Comparison of ENCODE assay signal across 13 cellular contexts in genomic region chr7:65892169-65892568, GRCh38. TPM values are rescaled to one million over a fixed set of nuclear protein-coding genes. Genes with fewer than 3 reads are reported as not detected.
DNase-seq lines count a peak whose midpoint lies in the region; ATAC-seq and TF ChIP-seq lines count a peak whose summit lies in the region.
"Had no signal": no experiment of that assay in that cellular context is flagged by ENCODE, and none has a peak within 500 bp of the region (broad histone marks: within the 10 kb centered on the region; RNA-seq: fewer than 3 reads in every experiment).

No MANE protein-coding gene starts in this region.

- H3K27ac Mint-ChIP-seq in CD14-positive monocyte (peak overlapping the region in 4 of 7 donors; percentile 53 to 74 (median 64)), GM23338 (0 out of 2 replicates have a peak overlapping the region, but pooled peaks have one; percentile 40), endothelial cell (ENCODE audit: unreplicated experiment) (peak overlapping the region; percentile 50)
- H3K27ac Mint-ChIP-seq in activated T-helper 1 cell treated with anti-CD3 and anti-CD28 coated beads, Interleukin-12 subunit alpha, Interleukin-12 subunit beta, Interleukin-2, Interleukin-4 antibody, amounts not matched to agents 30 ng/mL and 10 ng/mL and 1 ng/mL, durations not matched to agents 14 hours and 24 hours and 36 hours: no peak overlapping the region

- H3K4me3 ChIP-seq in GM23338: no peak overlapping the region
- H3K4me3 ChIP-seq in neutrophil (ENCODE audit: low read depth in 1 of 2, low read length in 1 of 2): no peak overlapping the region
- H3K4me3 ChIP-seq: A549 had no signal

- DNase-seq in CD14-positive monocyte (ENCODE audit: low spot score) (no peak), GM23338 (ENCODE audit: low spot score) (no peak), endothelial cell (ENCODE audit: low spot score) (no peak), GM13977 (ENCODE audit: low spot score) (no peak)
- no peak for DNase-seq in activated T-helper 1 cell treated with anti-CD3 and anti-CD28 coated beads, Interleukin-12 subunit alpha, Interleukin-12 subunit beta, Interleukin-2, Interleukin-4 antibody, amounts not matched to agents 30 ng/mL and 10 ng/mL and 1 ng/mL, durations not matched to agents 14 hours and 24 hours and 36 hours (ENCODE audit: low spot score)
- DNase-seq: CD4-positive, CD25-positive, alpha-beta regulatory T cell; DMS53; GF-D8; H7 had no signal

- H3F3A ChIP-seq in GM23338 (replicated peaks; ENCODE audit: low read depth): no peaks in the 10 kb centered on the region

- no peak overlapping the region for H2AFZ ChIP-seq in GM23338

- no peaks in the 10 kb centered on the region for H3K9me2 ChIP-seq in GM23338 (ENCODE audit: insufficient read depth)

- H3K4me1 ChIP-seq in GM23338 (ENCODE audit: insufficient read depth) (no peaks in the 10 kb centered on the region), neutrophil (ENCODE audit: control insufficient read depth in 1 of 2, insufficient read depth in 1 of 2, low read depth in 1 of 2, low read length in 1 of 2) (peaks cover 0 to 32% of the 10 kb centered on the region in 2 experiments)

- H4K20me1 ChIP-seq in GM23338 (replicated peaks; ENCODE audit: insufficient read depth): peaks cover 19% of the 10 kb centered on the region

- peaks cover 10 to 23% of the 10 kb centered on the region in 2 donors for H3K36me3 Mint-ChIP-seq in CD14-positive monocyte
- H3K36me3 Mint-ChIP-seq in GM23338 (ENCODE audit: low read depth): peaks cover 15% of the 10 kb centered on the region
- peaks cover 9% of the 10 kb centered on the region for H3K36me3 Mint-ChIP-seq in endothelial cell (ENCODE audit: low read depth, unreplicated experiment)
- H3K36me3 Mint-ChIP-seq in activated T-helper 1 cell treated with anti-CD3 and anti-CD28 coated beads, Interleukin-12 subunit alpha, Interleukin-12 subunit beta, Interleukin-2, Interleukin-4 antibody, amounts not matched to agents 30 ng/mL and 10 ng/mL and 1 ng/mL, durations not matched to agents 14 hours and 24 hours and 36 hours (ENCODE audit: low read depth): peaks cover 8% of the 10 kb centered on the region

- ATAC-seq in GM23338 (no peak), HG03095 (IDR thresholded peaks at IDR 0.05; ENCODE audit: unreplicated experiment) (no peak)
- ATAC-seq: A549, HepG2 had no signal

- no peaks in the 10 kb centered on the region for H3K27me3 ChIP-seq in GM23338 (ENCODE audit: insufficient read depth)
- H3K27me3 ChIP-seq in neutrophil: no peaks in the 10 kb centered on the region

- H3K4me3 Mint-ChIP-seq in CD14-positive monocyte: peak overlapping the region in 1 of 2 donors; percentile 68
- no peak overlapping the region for H3K4me3 Mint-ChIP-seq in GM23338
- no peak overlapping the region for H3K4me3 Mint-ChIP-seq in endothelial cell (ENCODE audit: unreplicated experiment)
- H3K4me3 Mint-ChIP-seq in activated T-helper 1 cell treated with anti-CD3 and anti-CD28 coated beads, Interleukin-12 subunit alpha, Interleukin-12 subunit beta, Interleukin-2, Interleukin-4 antibody, amounts not matched to agents 30 ng/mL and 10 ng/mL and 1 ng/mL, durations not matched to agents 14 hours and 24 hours and 36 hours: no peak overlapping the region
- H3K4me3 Mint-ChIP-seq: CD4-positive, CD25-positive, alpha-beta regulatory T cell had no signal

- H3K27me3 Mint-ChIP-seq in CD14-positive monocyte (ENCODE audit: low read depth in 3 of 3) (peaks cover 0 to 1% (median 0%) of the 10 kb centered on the region in 3 donors), GM23338 (ENCODE audit: insufficient read depth, low read depth, poor library complexity) (no peaks in the 10 kb centered on the region), endothelial cell (ENCODE audit: unreplicated experiment) (no peaks in the 10 kb centered on the region)
- no peaks in the 10 kb centered on the region for H3K27me3 Mint-ChIP-seq in activated T-helper 1 cell treated with anti-CD3 and anti-CD28 coated beads, Interleukin-12 subunit alpha, Interleukin-12 subunit beta, Interleukin-2, Interleukin-4 antibody, amounts not matched to agents 30 ng/mL and 10 ng/mL and 1 ng/mL, durations not matched to agents 14 hours and 24 hours and 36 hours (ENCODE audit: insufficient read depth)
- H3K27me3 Mint-ChIP-seq: CD4-positive, CD25-positive, alpha-beta regulatory T cell had no signal

- in situ Hi-C loops in GM13977 (cut with MboI; ENCODE audit: low pct_unique_long_range_greater_than_20kb, low sequenced_read_pairs, unreplicated experiment): no loop called here

- H3K9me3 Mint-ChIP-seq in CD14-positive monocyte (peaks cover 0 to 6% (median 0%) of the 10 kb centered on the region in 7 donors), GM23338 (no peaks in the 10 kb centered on the region), endothelial cell (ENCODE audit: unreplicated experiment) (no peaks in the 10 kb centered on the region)
- no peaks in the 10 kb centered on the region for H3K9me3 Mint-ChIP-seq in activated T-helper 1 cell treated with anti-CD3 and anti-CD28 coated beads, Interleukin-12 subunit alpha, Interleukin-12 subunit beta, Interleukin-2, Interleukin-4 antibody, amounts not matched to agents 30 ng/mL and 10 ng/mL and 1 ng/mL, durations not matched to agents 14 hours and 24 hours and 36 hours
- H3K9me3 Mint-ChIP-seq: CD4-positive, CD25-positive, alpha-beta regulatory T cell had no signal

- H3K4me1 Mint-ChIP-seq in CD14-positive monocyte: peaks cover 32% of the 10 kb centered on the region
- no peaks in the 10 kb centered on the region for H3K4me1 Mint-ChIP-seq in GM23338
- H3K4me1 Mint-ChIP-seq in endothelial cell (ENCODE audit: unreplicated experiment): peaks cover 13% of the 10 kb centered on the region
- H3K4me1 Mint-ChIP-seq in activated T-helper 1 cell treated with anti-CD3 and anti-CD28 coated beads, Interleukin-12 subunit alpha, Interleukin-12 subunit beta, Interleukin-2, Interleukin-4 antibody, amounts not matched to agents 30 ng/mL and 10 ng/mL and 1 ng/mL, durations not matched to agents 14 hours and 24 hours and 36 hours (ENCODE audit: low read depth): peaks cover 5% of the 10 kb centered on the region

- H3K79me2 ChIP-seq in GM23338 (replicated peaks; ENCODE audit: insufficient read depth): peaks cover 62% of the 10 kb centered on the region

- no peaks in the 10 kb centered on the region for H3K9me3 ChIP-seq in neutrophil
- H3K9me3 ChIP-seq: A549 had no signal

- intact Hi-C loops in CD14-positive monocyte (cut with micrococcal nuclease): no loop called here
- intact Hi-C loops in activated T-helper 1 cell treated with anti-CD3 and anti-CD28 coated beads, Interleukin-12 subunit alpha, Interleukin-12 subunit beta, Interleukin-2, Interleukin-4 antibody, amounts not matched to agents 30 ng/mL and 10 ng/mL and 1 ng/mL, durations not matched to agents 14 hours and 24 hours and 36 hours (cut with micrococcal nuclease): no loop called here

- H3K27ac ChIP-seq in GM23338 (ENCODE audit: low read depth) (no peak overlapping the region), neutrophil (peak overlapping the region; percentile 8)
- H3K27ac ChIP-seq: A549 had no signal

- H3K36me3 ChIP-seq in GM23338 (ENCODE audit: insufficient read depth): no peaks in the 10 kb centered on the region
- H3K36me3 ChIP-seq in neutrophil: no peaks in the 10 kb centered on the region

- no peak overlapping the region for H3K4me2 ChIP-seq in GM23338
- H3K4me2 ChIP-seq: A549 had no signal

- TF ChIP-seq CTCF in CD14-positive monocyte (IDR thresholded peaks at IDR 0.05) (no peak), GM23338 (conservative IDR thresholded peaks at IDR 0.05; ENCODE audit: low read depth in 2 of 2) (no peak), endothelial cell (IDR thresholded peaks at IDR 0.05; ENCODE audit: unreplicated experiment) (no peak), neutrophil (IDR thresholded peaks at IDR 0.05) (no peak), GM13977 (IDR thresholded peaks at IDR 0.05; ENCODE audit: extremely low read depth, insufficient read depth, missing control alignments) (no peak)

TF ChIP-seq in GM23338, 12 proteins besides CTCF, POLR2A, EP300 and RAD21 (continues in another document):
- TF ChIP-seq ETS1 (IDR thresholded peaks at IDR 0.05) (no peak), ZNF331 (CRISPR knock-in tag; IDR thresholded peaks at IDR 0.05; ENCODE audit: low read depth) (no peak), STAT1 (IDR thresholded peaks at IDR 0.05; ENCODE audit: unreplicated experiment) (no peak), ZNF114 (CRISPR knock-in tag; IDR thresholded peaks at IDR 0.05) (no peak)

RNA-seq across cellular contexts. Expression of gene VKORC1L1, which starts 19.3 kb away (rescaled TPM):
- polyA plus RNA-seq in CD14-positive monocyte: 1 to 10 TPM; 1.9 to 3.2 TPM
- total RNA-seq in GM23338 (2014; rRNA removed; shearing (Covaris generic)): 30.3 and 33.8 TPM in 2 replicates
- 21.5 and 28.9 TPM in 2 replicates for polyA plus RNA-seq in GM23338 (2016; fragmentation: Nextera tagmentation; extraction: Ambion mirVana)
- 22.9 TPM for total RNA-seq in endothelial cell (ENCODE audit: unreplicated experiment)
- total RNA-seq in activated T-helper 1 cell treated with anti-CD3 and anti-CD28 coated beads, Interleukin-12 subunit alpha, Interleukin-12 subunit beta, Interleukin-2, Interleukin-4 antibody, amounts not matched to agents 30 ng/mL and 10 ng/mL and 1 ng/mL, durations not matched to agents 14 hours and 24 hours and 36 hours: 28.8 and 30.1 TPM in 2 replicates
